8 cellular contexts compared by ENCODE assay signal in the genomic region with DNA sequence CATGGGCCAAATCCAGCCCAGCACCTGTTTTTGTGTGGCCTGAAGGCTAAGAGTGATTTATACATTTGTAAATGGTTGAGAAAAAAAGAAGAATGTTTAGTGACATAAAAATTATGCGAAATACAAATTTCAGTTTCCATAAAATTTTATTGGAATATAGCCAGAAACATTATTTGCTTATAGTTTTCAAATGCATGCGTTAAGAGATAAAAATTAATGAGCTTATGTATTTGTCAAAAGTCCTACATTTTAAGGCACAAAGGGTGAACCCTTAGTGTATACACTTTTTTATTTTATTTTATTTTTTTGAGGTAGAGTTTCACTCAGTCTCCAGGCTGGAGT. TPM values are rescaled to one million over a fixed set of nuclear protein-coding genes. Genes with fewer than 3 reads are reported as not detected.
DNase-seq lines count a peak whose midpoint lies in the region; ATAC-seq and TF ChIP-seq lines count a peak whose summit lies in the region.

No MANE protein-coding gene starts in this region.

- H3K27me3 Mint-ChIP-seq in CD4-positive, alpha-beta T cell: no peaks in the 10 kb centered on the region
- no peaks in the 10 kb centered on the region for H3K27me3 Mint-ChIP-seq in endodermal cell (ENCODE audit: insufficient read depth)

- ATAC-seq in CD4-positive, alpha-beta T cell (ENCODE audit: poor library complexity): no peak

- H2AFZ ChIP-seq in OCI-LY7 (ENCODE audit: low read length): no peak overlapping the region

- H3K4me3 Mint-ChIP-seq in CD4-positive, alpha-beta T cell: peak overlapping the region; percentile 90
- peak overlapping the region; percentile 72 for H3K4me3 Mint-ChIP-seq in endodermal cell

- POLR2A ChIA-PET in CD4-positive, alpha-beta T cell (lab: Charles Lee): interaction anchor here (1.5 to 7.7 kb wide), 5 partner anchors 11 to 58 kb away, joined by 4 to 329 read pairs (median 9); no protein-coding TSS in a partner anchor
- POLR2A ChIA-PET in OCI-LY7 (lab: Charles Lee): interaction anchor here (0.6 to 9.6 kb wide), 12 partner anchors 12 to 173 kb away, joined by 3 to 73 read pairs (median 5); no protein-coding TSS in a partner anchor

- H4K20me1 ChIP-seq in OCI-LY7 (ENCODE audit: insufficient read depth, low read length): peaks cover 16% of the 10 kb centered on the region

- peak overlapping the region; percentile 98 for H3K4me2 ChIP-seq in OCI-LY7 (ENCODE audit: low read length)

- H3K9me2 ChIP-seq in OCI-LY7 (ENCODE audit: insufficient read depth, low read length): no peaks in the 10 kb centered on the region

- no peaks in the 10 kb centered on the region for H3K27me3 ChIP-seq in CD4-positive, alpha-beta T cell (ENCODE audit: control insufficient read depth, insufficient read depth, low read length)
- H3K27me3 ChIP-seq in endodermal cell (ENCODE audit: control insufficient read depth, insufficient read depth, low read length, poor library complexity, severe bottlenecking): no peaks in the 10 kb centered on the region
- H3K27me3 ChIP-seq in neutrophil: no peaks in the 10 kb centered on the region

- H3K9ac ChIP-seq in endodermal cell (ENCODE audit: extremely low read depth, low read length, poor library complexity, severe bottlenecking): peak overlapping the region; percentile 78

- H3K4me1 ChIP-seq in OCI-LY7 (ENCODE audit: insufficient read depth, low read length, poor library complexity, severe bottlenecking): peaks cover 28% of the 10 kb centered on the region
- H3K4me1 ChIP-seq in endodermal cell (ENCODE audit: control insufficient read depth, insufficient read depth, low read length): no peaks in the 10 kb centered on the region
- H3K4me1 ChIP-seq in neutrophil (ENCODE audit: control insufficient read depth in 1 of 2, insufficient read depth in 1 of 2, low read depth in 1 of 2, low read length in 1 of 2): peaks cover 35 to 44% of the 10 kb centered on the region in 2 experiments

- H3K79me2 ChIP-seq in OCI-LY7 (ENCODE audit: insufficient read depth, low read depth, low read length): peaks cover 67% of the 10 kb centered on the region

- H3K27ac Mint-ChIP-seq in CD4-positive, alpha-beta T cell: peak overlapping the region; percentile 98
- peak overlapping the region; percentile 76 for H3K27ac Mint-ChIP-seq in endodermal cell

- no peak for TF ChIP-seq CTCF in CD4-positive, alpha-beta T cell (IDR thresholded peaks at IDR 0.05)
- TF ChIP-seq CTCF in OCI-LY7 (conservative IDR thresholded peaks at IDR 0.05; ENCODE audit: low read length) (no peak), endodermal cell (conservative IDR thresholded peaks at IDR 0.05) (no peak), neutrophil (IDR thresholded peaks at IDR 0.05) (no peak)

- H3K4me1 Mint-ChIP-seq in CD4-positive, alpha-beta T cell (ENCODE audit: low read depth): peaks cover 44% of the 10 kb centered on the region
- peaks cover 8% of the 10 kb centered on the region for H3K4me1 Mint-ChIP-seq in endodermal cell

- CTCF ChIA-PET in CD4-positive, alpha-beta T cell (lab: Charles Lee): interaction anchor here (1.0 to 2.9 kb wide), 5 partner anchors 9 to 180 kb away, joined by 3 to 18 read pairs (median 6); no protein-coding TSS in a partner anchor
- CTCF ChIA-PET in OCI-LY7 (lab: Charles Lee; ENCODE audit: unreplicated experiment): no interaction called here

- no peak for DNase-seq in CD4-positive, alpha-beta T cell
- no peak for DNase-seq in OCI-LY7 (ENCODE audit: low spot score)
- no peak for DNase-seq in endodermal cell
- no peak for DNase-seq in NCI-H69 (lab: John Stamatoyannopoulos, UW)
- DNase-seq in NCI-H1048 (lab: John Stamatoyannopoulos, UW): no peak
- DNase-seq in activated CD4-positive, CD25-positive, alpha-beta regulatory T cell (lab: John Stamatoyannopoulos, UW): no peak
- no peak for DNase-seq in NCI-H1694 treated with DMSO at 0.1 percent for 48 hours (lab: John Stamatoyannopoulos, UW)

- H3K9me3 Mint-ChIP-seq in CD4-positive, alpha-beta T cell: no peaks in the 10 kb centered on the region
- no peaks in the 10 kb centered on the region for H3K9me3 Mint-ChIP-seq in endodermal cell

- no TSS peak for BruUV-seq in OCI-LY7 (replicated peaks; lab: Mats Ljungman, UMichigan)

- peak overlapping the region; percentile 96 for H3K27ac ChIP-seq in CD4-positive, alpha-beta T cell (ENCODE audit: low read depth, low read length)
- H3K27ac ChIP-seq in OCI-LY7 (ENCODE audit: low read depth, low read length, poor library complexity, severe bottlenecking): peak overlapping the region; percentile 75
- no peak overlapping the region for H3K27ac ChIP-seq in endodermal cell (ENCODE audit: low read depth, low read length)
- H3K27ac ChIP-seq in neutrophil: peak overlapping the region; percentile 97

- peaks cover 55% of the 10 kb centered on the region for H3K36me3 Mint-ChIP-seq in CD4-positive, alpha-beta T cell (ENCODE audit: low read depth)
- H3K36me3 Mint-ChIP-seq in endodermal cell (ENCODE audit: low read depth): peaks cover 28% of the 10 kb centered on the region

- H3K9me3 ChIP-seq in CD4-positive, alpha-beta T cell (ENCODE audit: control insufficient read depth, low read length): no peaks in the 10 kb centered on the region
- H3K9me3 ChIP-seq in OCI-LY7 (ENCODE audit: low read length) (no peaks in the 10 kb centered on the region), endodermal cell (ENCODE audit: control insufficient read depth, low read length) (no peaks in the 10 kb centered on the region), neutrophil (no peaks in the 10 kb centered on the region)

- H3K36me3 ChIP-seq in OCI-LY7 (ENCODE audit: insufficient read depth, low read length): peaks cover 28% of the 10 kb centered on the region
- H3K36me3 ChIP-seq in endodermal cell (ENCODE audit: control insufficient read depth, insufficient read depth, low read length): peaks cover 29% of the 10 kb centered on the region
- H3K36me3 ChIP-seq in neutrophil: peaks cover 12% of the 10 kb centered on the region

- WGBS in endodermal cell (ENCODE audit: insufficient coverage in 1 of 2, insufficient read length in 1 of 2), 2 experiments: 100% methylated on average over 1 of the region's 2 CpGs

- peak overlapping the region; percentile 86 for H3K4me3 ChIP-seq in OCI-LY7 (ENCODE audit: low read depth, low read length, poor library complexity, severe bottlenecking)
- H3K4me3 ChIP-seq in endodermal cell (ENCODE audit: low read length): peak overlapping the region; percentile 95
- peak overlapping the region; percentile 79 to 90 for H3K4me3 ChIP-seq in neutrophil (ENCODE audit: low read depth in 1 of 2, low read length in 1 of 2)

- intact Hi-C loops in CD4-positive, alpha-beta T cell (cut with DNase I, micrococcal nuclease): loop anchor here in 1 of 2 experiments (5.0 kb wide), 1 partner anchor 260 kb away; a partner anchor contains a TSS
- intact Hi-C loops in OCI-LY7 (cut with micrococcal nuclease; ENCODE audit: unreplicated experiment): no loop called here

RNA-seq across cellular contexts. Expression of a gene that starts 2.1 kb away (rescaled TPM):
- 10 to 100 TPM; 70.2 to 71.0 TPM for total RNA-seq in CD4-positive, alpha-beta T cell
- 23.0 and 26.4 TPM in 2 replicates for total RNA-seq in OCI-LY7 (2014; rRNA removed; shearing (Covaris generic))
- total RNA-seq in OCI-LY7 (2022) (34.3 and 37.8 TPM in 2 replicates), endodermal cell (10 to 100 TPM; 17.8 to 23.3 TPM)
- 21.3 TPM for polyA plus RNA-seq in endodermal cell (2013, experiment 1 of 2)
- 22.7 TPM for polyA plus RNA-seq in endodermal cell (2013, experiment 2 of 2)
